Comparison of ENCODE assay signal across 8 cellular contexts in genomic region chr15:84570164-84570692, GRCh38. TPM values are rescaled to one million over a fixed set of nuclear protein-coding genes. Genes with fewer than 3 reads are reported as not detected.
A peak's percentile ranks its signal among the peaks of the same experiment; 100 is the strongest.
DNase-seq lines count a peak whose midpoint lies in the region; ATAC-seq and TF ChIP-seq lines count a peak whose summit lies in the region.

No MANE protein-coding gene starts in this region.

- H3K4me3 ChIP-seq in choroid plexus epithelial cell (ENCODE audit: low read depth, low read length) (peak overlapping the region; percentile 79), left lung (peak overlapping the region; percentile 66 to 76)

- no peak for TF ChIP-seq CTCF in choroid plexus epithelial cell (conservative IDR thresholded peaks at IDR 0.05; ENCODE audit: low read depth, low read length)
- no peak for TF ChIP-seq CTCF in left lung (IDR thresholded peaks at IDR 0.05)

- no peaks in the 10 kb centered on the region for H3K9me3 ChIP-seq in left lung

- intact Hi-C loops in left lung (cut with DNase I), result no loop called here

- H3K4me1 ChIP-seq in left lung, result peaks cover 4 to 9% of the 10 kb centered on the region in 2 donors

- ATAC-seq in left lung (peak; percentile 81), HG02678 (IDR thresholded peaks at IDR 0.05; ENCODE audit: unreplicated experiment) (no peak)

- DNase-seq in D341Med (ENCODE audit: low spot score) (peak; percentile 71), HT-29 (ENCODE audit: low spot score) (peak; percentile 45), choroid plexus epithelial cell (ENCODE audit: low read depth) (peak; percentile 26), left lung (peak; percentile 81 to 94), DMS153 treated with DMSO at 0.1 percent for 48 hours (lab: John Stamatoyannopoulos, UW; ENCODE audit: unreplicated experiment) (no peak)
- DNase-seq in activated CD4-positive, CD25-positive, alpha-beta regulatory T cell treated with anti-CD3 and anti-CD28 coated beads, Interleukin-2, amount 50 U/mL, for 72 hours, result peak; percentile 64
- peak; percentile 48 for DNase-seq in stimulated activated CD4-positive, alpha-beta T cell treated with anti-CD3 and anti-CD28 coated beads, Interleukin-4, amount 100 ng/mL, for 24 hours

- peak overlapping the region; percentile 87 to 95 for H3K27ac ChIP-seq in left lung

- no peaks in the 10 kb centered on the region for H3K36me3 ChIP-seq in left lung

- no peaks in the 10 kb centered on the region for H3K27me3 ChIP-seq in left lung

RNA-seq across cellular contexts. Expression of gene ZSCAN2, which starts 30.6 kb away (rescaled TPM):
- total RNA-seq in HT-29 (2014; rRNA removed; shearing (Covaris generic)), result 9.7 and 14.1 TPM in 2 replicates
- total RNA-seq in left lung, result 1 to 10 TPM; 5.8 to 7.6 TPM
